Comparison of ENCODE assay signal across 1 cellular context in the genomic region with DNA sequence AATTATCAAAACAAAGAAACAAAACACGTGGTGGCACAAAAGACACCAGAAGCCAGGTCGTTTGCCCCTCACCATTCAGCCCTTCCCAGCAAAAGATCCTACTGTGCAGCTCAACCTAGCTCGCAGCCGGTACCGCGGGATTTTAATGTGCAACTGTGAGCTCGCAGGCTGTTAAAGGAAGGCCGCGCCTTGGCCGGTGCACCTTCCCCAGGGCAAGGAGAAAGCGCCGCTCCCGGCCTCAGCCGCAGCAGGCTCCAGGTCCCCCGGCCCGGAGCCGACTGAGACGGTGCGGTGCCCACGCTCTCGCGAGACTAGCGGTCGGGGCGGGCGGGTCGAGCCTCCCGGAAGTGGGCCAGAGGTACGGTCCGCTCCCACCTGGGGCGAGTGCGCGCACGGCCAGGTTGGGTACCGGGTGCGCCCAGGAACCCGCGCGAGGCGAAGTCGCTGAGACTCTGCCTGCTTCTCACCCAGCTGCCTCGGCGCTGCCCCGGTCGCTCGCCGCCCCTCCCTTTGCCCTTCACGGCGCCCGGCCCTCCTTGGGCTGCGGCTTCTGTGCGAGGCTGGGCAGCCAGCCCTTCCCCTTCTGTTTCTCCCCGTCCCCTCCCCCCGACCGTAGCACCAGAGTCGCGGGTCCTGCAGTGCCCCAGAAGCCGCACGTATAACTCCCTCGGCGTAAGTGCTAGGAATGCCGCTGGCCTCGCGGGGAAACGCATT.
TF ChIP-seq lines count a peak whose summit lies in the region.

AGL (plus strand) TSS at position 618 of the 714 bp plus-strand sequence. CDS start 682 bp downstream, outside the sequence.

TF ChIP-seq in HepG2, 621 proteins besides CTCF, POLR2A, EP300 and RAD21 (continued from another document and continues in another):
- TF ChIP-seq ZHX2 (IDR thresholded peaks at IDR 0.05; ENCODE audit: low read depth) (no peak), ZHX2 (CRISPR knock-in tag; IDR thresholded peaks at IDR 0.05; ENCODE audit: borderline replicate concordance) (no peak), ZMYM2 (CRISPR knock-in tag; IDR thresholded peaks at IDR 0.05) (peak; percentile 65; the same call in 1 of the 2 replicates), MBNL3 (CRISPR knock-in tag; conservative IDR thresholded peaks at IDR 0.05) (no peak), ZNF503 (CRISPR knock-in tag; IDR thresholded peaks at IDR 0.05) (peak; percentile 68; the same call in 1 of the 2 replicates), ZNF318 (CRISPR knock-in tag; IDR thresholded peaks at IDR 0.05) (no peak), ZFP62 (CRISPR knock-in tag; IDR thresholded peaks at IDR 0.05) (0 out of 2 replicates have a peak, but pooled peaks have one; percentile 18), SMARCE1 (IDR thresholded peaks at IDR 0.05; ENCODE audit: borderline replicate concordance) (no peak), FOSL2 (CRISPR knock-in tag; IDR thresholded peaks at IDR 0.05) (no peak), ZNF225 (CRISPR knock-in tag; IDR thresholded peaks at IDR 0.05) (peak; percentile 80; the same call in 1 of the 2 replicates), ZBTB25 (CRISPR knock-in tag; IDR thresholded peaks at IDR 0.05) (no peak), USF2 (IDR thresholded peaks at IDR 0.05; ENCODE audit: low read depth, low read length) (no peak), USF2 (CRISPR knock-in tag; IDR thresholded peaks at IDR 0.05; ENCODE audit: borderline replicate concordance) (no peak; the same call in 1 of the 2 replicates), NR2F1 (CRISPR knock-in tag; IDR thresholded peaks at IDR 0.05) (no peak), ZIK1 (CRISPR knock-in tag; IDR thresholded peaks at IDR 0.05; ENCODE audit: borderline replicate concordance, low read depth) (peak; percentile 77; the same call in 1 of the 2 replicates), ZBTB38 (CRISPR knock-in tag; IDR thresholded peaks at IDR 0.05) (peak; percentile 10; the same call in 1 of the 2 replicates), ZNF567 (CRISPR knock-in tag; IDR thresholded peaks at IDR 0.05; ENCODE audit: borderline replicate concordance) (peak; percentile 80; the same call in 1 of the 2 replicates), E2F5 (CRISPR knock-in tag; conservative IDR thresholded peaks at IDR 0.05) (0 out of 2 replicates have a peak, but pooled peaks have one; percentile 36)
- TF ChIP-seq, protein P1, sequence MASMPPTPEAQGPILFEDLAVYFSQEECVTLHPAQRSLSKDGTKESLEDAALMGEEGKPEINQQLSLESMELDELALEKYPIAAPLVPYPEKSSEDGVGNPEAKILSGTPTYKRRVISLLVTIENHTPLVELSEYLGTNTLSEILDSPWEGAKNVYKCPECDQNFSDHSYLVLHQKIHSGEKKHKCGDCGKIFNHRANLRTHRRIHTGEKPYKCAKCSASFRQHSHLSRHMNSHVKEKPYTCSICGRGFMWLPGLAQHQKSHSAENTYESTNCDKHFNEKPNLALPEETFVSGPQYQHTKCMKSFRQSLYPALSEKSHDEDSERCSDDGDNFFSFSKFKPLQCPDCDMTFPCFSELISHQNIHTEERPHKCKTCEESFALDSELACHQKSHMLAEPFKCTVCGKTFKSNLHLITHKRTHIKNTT (CRISPR knock-in tag; IDR thresholded peaks at IDR 0.05), result no peak
- TF ChIP-seq, protein P2, sequence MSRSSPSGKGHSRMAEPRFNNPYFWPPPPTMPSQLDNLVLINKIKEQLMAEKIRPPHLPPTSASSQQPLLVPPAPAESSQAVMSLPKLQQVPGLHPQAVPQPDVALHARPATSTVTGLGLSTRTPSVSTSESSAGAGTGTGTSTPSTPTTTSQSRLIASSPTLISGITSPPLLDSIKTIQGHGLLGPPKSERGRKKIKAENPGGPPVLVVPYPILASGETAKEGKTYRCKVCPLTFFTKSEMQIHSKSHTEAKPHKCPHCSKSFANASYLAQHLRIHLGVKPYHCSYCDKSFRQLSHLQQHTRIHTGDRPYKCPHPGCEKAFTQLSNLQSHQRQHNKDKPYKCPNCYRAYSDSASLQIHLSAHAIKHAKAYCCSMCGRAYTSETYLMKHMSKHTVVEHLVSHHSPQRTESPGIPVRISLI (CRISPR knock-in tag; IDR thresholded peaks at IDR 0.05; ENCODE audit: borderline replicate concordance), result peak; percentile 7; the same call in 1 of the 2 replicates
